Comparison of ENCODE assay signal across 13 cellular contexts in the genomic region with DNA sequence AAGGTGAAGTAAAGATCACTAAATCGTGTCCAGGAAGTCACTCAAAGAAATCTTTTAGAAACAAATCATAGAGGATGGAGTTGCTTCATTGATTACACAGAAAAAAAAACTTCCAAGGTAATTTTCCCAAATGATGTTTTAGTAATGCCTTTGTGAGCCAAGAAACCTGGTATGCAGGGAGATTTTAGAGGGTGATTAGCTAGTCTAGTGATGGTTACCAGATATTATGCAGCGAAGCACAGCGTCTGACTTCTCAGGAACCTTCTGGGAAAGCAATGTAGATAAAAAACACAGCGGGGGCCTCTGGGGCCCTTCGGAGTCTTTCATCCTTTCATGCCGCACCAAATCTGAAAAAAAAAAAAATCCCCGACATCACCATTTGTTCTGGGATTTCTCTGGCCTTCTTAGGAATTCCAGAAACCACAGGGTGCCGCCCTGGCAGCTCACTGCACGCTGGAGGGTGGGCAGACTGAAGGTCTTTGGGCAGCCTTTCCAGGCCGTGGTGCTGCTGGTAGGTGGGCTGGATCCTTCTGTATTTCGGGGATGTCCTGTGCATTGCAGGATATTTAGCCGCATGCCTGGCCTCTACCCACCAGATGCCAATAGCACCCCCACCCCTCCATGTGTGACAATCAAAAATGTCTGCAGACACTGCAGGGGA. TPM values are rescaled to one million over a fixed set of nuclear protein-coding genes. Genes with fewer than 3 reads are reported as not detected.
DNase-seq lines count a peak whose midpoint lies in the region.
"Had no signal": no experiment of that assay in that cellular context is flagged by ENCODE, and none has a peak within 500 bp of the region (broad histone marks: within the 10 kb centered on the region; RNA-seq: fewer than 3 reads in every experiment).

No MANE protein-coding gene starts in this region.

- peak; percentile 32 for DNase-seq in AG20443 (ENCODE audit: low spot score)
- DNase-seq in HT1080 (ENCODE audit: low read depth) = peak; percentile 39
- peak; percentile 85 for DNase-seq in astrocyte of the hippocampus (ENCODE audit: low read depth, low spot score)
- peak; percentile 98 for DNase-seq in kidney tubule cell (ENCODE audit: low spot score)
- no peak for DNase-seq in NCI-H524 treated with DMSO at 0.1 percent for 48 hours (lab: John Stamatoyannopoulos, UW)
- no peak for DNase-seq in nucleus accumbens (lab: John Stamatoyannopoulos, UW)
- no peak for DNase-seq in GDM1 (lab: John Stamatoyannopoulos, UW)
- no peak for DNase-seq in cerebellar cortex (ENCODE audit: low spot score)
- DNase-seq: activated T-cell treated with anti-CD3 and anti-CD28 coated beads, Interleukin-2, amount 50 U/mL, for 48 hours; stimulated activated CD4-positive, alpha-beta T cell treated with anti-CD3 and anti-CD28 coated beads, Interleukin-1b, Interleukin-23, amount 100 ng/mL, for 48 hours; substantia nigra; T1000 had no signal

RNA-seq across cellular contexts. Expression of a gene that starts 17.3 kb away (rescaled TPM):
- total RNA-seq in HT1080 (2014; rRNA removed; shearing (Covaris generic)) = 7.7 and 8.9 TPM in 2 replicates
- 3.7 and 4.9 TPM in 2 replicates for polyA plus RNA-seq in HT1080 (2015; cell fraction: cytosol; rRNA removed)
- polyA plus RNA-seq in HT1080 (2015; cell fraction: nucleus; rRNA removed) = 21.5 and 24.0 TPM in 2 replicates
- polyA plus RNA-seq: neural cell had no signal

RNA-seq across cellular contexts. Expression of a gene that starts 59.7 kb away (rescaled TPM):
- 27.8 and 34.9 TPM in 2 replicates for total RNA-seq in HT1080 (2014; rRNA removed; shearing (Covaris generic))
- polyA plus RNA-seq in HT1080 (2015; cell fraction: cytosol; rRNA removed) = 19.4 and 20.7 TPM in 2 replicates
- polyA plus RNA-seq in HT1080 (2015; cell fraction: nucleus; rRNA removed) = 43.2 and 50.8 TPM in 2 replicates

Comparison
In these comparisons a context has a peak if more than half of its experiments do, and no peak if none do; other contexts are left out.
1. DNase-seq: peak in AG20443 (single experiment), HT1080 (single experiment), astrocyte of the hippocampus (single experiment) and kidney tubule cell (single experiment); none in NCI-H524 treated with DMSO at 0.1 percent for 48 hours (single experiment), nucleus accumbens (0 of 56), GDM1 (single experiment) and cerebellar cortex (single experiment).